In the genomic region with DNA sequence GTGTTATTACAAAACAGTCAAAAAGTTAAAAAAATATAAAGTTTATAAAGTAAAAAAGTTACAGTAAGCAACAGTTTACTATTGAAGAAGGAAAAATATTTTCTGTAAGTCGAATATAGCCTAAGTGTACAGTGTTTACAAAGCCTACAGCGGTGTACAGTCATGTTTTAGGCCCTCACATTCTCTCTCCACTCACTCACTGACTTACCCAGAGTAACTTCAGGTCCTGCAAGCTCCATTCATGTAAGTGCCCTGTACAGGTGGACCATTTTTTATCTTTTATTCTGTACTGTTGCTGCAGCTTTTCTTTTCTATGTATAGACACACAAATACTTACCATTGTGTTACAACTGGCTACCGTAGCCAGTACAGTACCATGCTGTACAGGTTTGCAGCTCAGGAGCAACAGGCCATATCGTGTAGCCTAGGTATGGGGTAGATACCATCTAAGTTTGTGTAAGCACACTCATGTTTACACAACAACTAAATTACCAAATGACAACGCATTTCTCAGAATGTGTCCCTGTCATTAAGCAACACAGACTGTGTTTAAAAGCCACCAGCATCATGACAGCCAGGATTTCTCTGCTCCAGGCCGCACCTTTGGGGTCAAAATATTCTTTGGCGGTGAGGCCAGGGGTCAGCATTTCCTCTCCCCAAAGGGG, we compare ENCODE assay signal across 18 cellular contexts.
DNase-seq lines count a peak whose midpoint lies in the region; ATAC-seq, FAIRE-seq and TF ChIP-seq lines count a peak whose summit lies in the region.
"Had no signal": no experiment of that assay in that cellular context is flagged by ENCODE, and none has a peak within 500 bp of the region (broad histone marks: within the 10 kb centered on the region; RNA-seq: fewer than 3 reads in every experiment).

No MANE protein-coding gene starts in this region.

- no peak overlapping the region for H3K4me3 Mint-ChIP-seq in activated T-cell treated with anti-CD3 and anti-CD28 coated beads, Interleukin-2, amount 50 U/mL, for 24 hours

- POLR2A ChIA-PET in RWPE1 (lab: Yijun Ruan, JAX; ENCODE audit: low non-redundant PET) (interaction anchor here (0.5 kb wide), 1 partner anchor 16 kb away, joined by 3 read pairs; no protein-coding TSS in a partner anchor), HepG2 (lab: Yijun Ruan, JAX) (interaction anchor here (1.1 kb wide), 1 partner anchor 28 kb away, joined by 3 read pairs; no protein-coding TSS in a partner anchor)

- no peak overlapping the region for H3K4me3 ChIP-seq in HepG2 (replicated peaks in 1 of 3; ENCODE audit: insufficient read depth in 1 of 3, low read depth in 2 of 3, low read length in 3 of 3)
- H3K4me3 ChIP-seq in spleen = no peak overlapping the region
- H3K4me3 ChIP-seq in heart left ventricle = no peak overlapping the region
- H3K4me3 ChIP-seq: GM23248 had no signal

- TF ChIP-seq CTCF in C4-2B (conservative IDR thresholded peaks at IDR 0.05) (no peak), RWPE1 (conservative IDR thresholded peaks at IDR 0.05; ENCODE audit: low read depth) (no peak), HepG2 (CRISPR knock-in tag; IDR thresholded peaks at IDR 0.05) (no peak), spleen (IDR thresholded peaks at IDR 0.05 in 8 of 11, conservative IDR thresholded peaks at IDR 0.05 in 3 of 11) (no peak), heart left ventricle (IDR thresholded peaks at IDR 0.05) (no peak)

- no peak overlapping the region for H3K9ac ChIP-seq in HepG2 (ENCODE audit: insufficient read depth, low read depth, low read length)
- H3K9ac ChIP-seq: GM23248, KMS-11 had no signal

- TF ChIP-seq EP300 in HepG2 (IDR thresholded peaks at IDR 0.05; ENCODE audit: low read depth in 2 of 2, low read length in 2 of 2) = no peak
- TF ChIP-seq EP300 in HepG2 (CRISPR knock-in tag; IDR thresholded peaks at IDR 0.05; ENCODE audit: borderline replicate concordance) = no peak

- H3K9me3 Mint-ChIP-seq in activated T-cell treated with anti-CD3 and anti-CD28 coated beads, Interleukin-2, amount 50 U/mL, for 24 hours = no peaks in the 10 kb centered on the region

- WGBS in HepG2 (ENCODE audit: low lambda C conversion rate) = 82% methylated on average over 7 of the region's 7 CpGs
- 83 to 96% (median 88%) methylated on average over 7 of the region's 7 CpGs for WGBS in spleen, 5 donors
- 89 to 96% (median 93%) methylated on average over 7 of the region's 7 CpGs for WGBS in heart left ventricle, 4 donors

- peaks cover 58% of the 10 kb centered on the region for H3K4me1 ChIP-seq in HepG2 (ENCODE audit: insufficient read depth, low read length)
- peaks cover 0 to 7% (median 0%) of the 10 kb centered on the region in 6 donors for H3K4me1 ChIP-seq in spleen
- peaks cover 0 to 4% (median 0%) of the 10 kb centered on the region in 12 donors for H3K4me1 ChIP-seq in heart left ventricle

- H3K27ac ChIP-seq in C4-2B = peak overlapping the region; percentile 37
- peak overlapping the region; percentile 50 for H3K27ac ChIP-seq in RWPE1
- H3K27ac ChIP-seq in HepG2 (ENCODE audit: extremely low read length, insufficient read depth, low read length) = no peak overlapping the region
- H3K27ac ChIP-seq in spleen = no peak overlapping the region
- H3K27ac ChIP-seq in heart left ventricle = no peak overlapping the region
- H3K27ac ChIP-seq: GM23248, KMS-11 had no signal

- no peak for FAIRE-seq in HepG2 (lab: Jason Lieb, UNC)
- FAIRE-seq: A204.1, D721Med had no signal

- peaks cover 10 to 21% of the 10 kb centered on the region in 2 experiments for H3K36me3 ChIP-seq in HepG2 (replicated peaks in 1 of 2; ENCODE audit: control insufficient read depth in 1 of 2, insufficient read depth in 2 of 2, low read length in 2 of 2)
- peaks cover 0 to 8% (median 0%) of the 10 kb centered on the region in 6 donors for H3K36me3 ChIP-seq in spleen
- peaks cover 0 to 10% (median 2%) of the 10 kb centered on the region in 9 donors for H3K36me3 ChIP-seq in heart left ventricle

- H3K27ac Mint-ChIP-seq in activated T-cell treated with anti-CD3 and anti-CD28 coated beads, Interleukin-2, amount 50 U/mL, for 24 hours = no peak overlapping the region

- intact Hi-C loops in HepG2 (cut with micrococcal nuclease; ENCODE audit: unreplicated experiment) = no loop called here
- intact Hi-C loops in spleen (cut with DNase I; ENCODE audit: low total_unique reads) = no loop called here
- intact Hi-C loops in heart left ventricle (cut with DNase I) = no loop called here

- in situ Hi-C loops in HepG2 (cut with HindIII; ENCODE audit: extremely low pct_ligation_motif_present, low pct_unique_long_range_greater_than_20kb) = no loop called here

- CTCF ChIA-PET in RWPE1 (lab: Yijun Ruan, JAX) (interaction anchor here (0.7 kb wide), 1 partner anchor 83 kb away, joined by 3 read pairs; no protein-coding TSS in a partner anchor), HepG2 (lab: Yijun Ruan, JAX; ENCODE audit: low intra/inter-chr PET ratio, low total read pairs) (no interaction called here)

- DNase-seq in RWPE1 (ENCODE audit: low spot score) (no peak), HepG2 (ENCODE audit: low spot score) (no peak), spleen (peak; percentile 44), heart left ventricle (no peak)
- DNase-seq in activated T-cell treated with anti-CD3 and anti-CD28 coated beads, Interleukin-2, amount 50 U/mL, for 24 hours = no peak
- DNase-seq: EL, GF-D8, GM23248, HCEC 1CT, NCI-H1092 treated with DMSO at 0.1 percent for 48 hours, NCI-H2029 treated with DMSO at 0.1 percent for 48 hours, NCI-H526, SHP77 had no signal

- no peak for TF ChIP-seq POLR2A in HepG2 (IDR thresholded peaks at IDR 0.05; ENCODE audit: insufficient read depth in 1 of 2, low read depth in 2 of 2, low read length in 2 of 2)
- no peak for TF ChIP-seq POLR2A in spleen (IDR thresholded peaks at IDR 0.05)
- no peak for TF ChIP-seq POLR2A in heart left ventricle (IDR thresholded peaks at IDR 0.05)

- no peak for TF ChIP-seq RAD21 in HepG2 (CRISPR knock-in tag; IDR thresholded peaks at IDR 0.05)

- BruUV-seq in HepG2 (replicated peaks; lab: Mats Ljungman, UMichigan) = no TSS peak

- no peaks in the 10 kb centered on the region for H3K4me1 Mint-ChIP-seq in activated T-cell treated with anti-CD3 and anti-CD28 coated beads, Interleukin-2, amount 50 U/mL, for 24 hours (ENCODE audit: low read depth)

- H2AFZ ChIP-seq in HepG2 (ENCODE audit: low read length) = no peak overlapping the region
- H2AFZ ChIP-seq: GM23248 had no signal

- H3K27me3 Mint-ChIP-seq in activated T-cell treated with anti-CD3 and anti-CD28 coated beads, Interleukin-2, amount 50 U/mL, for 24 hours = no peaks in the 10 kb centered on the region

- H3K9me3 ChIP-seq in HepG2 (ENCODE audit: low read length) = no peaks in the 10 kb centered on the region
- no peaks in the 10 kb centered on the region for H3K9me3 ChIP-seq in spleen
- no peaks in the 10 kb centered on the region for H3K9me3 ChIP-seq in heart left ventricle

- H3K4me2 ChIP-seq in HepG2 (ENCODE audit: low read depth, low read length) = no peak overlapping the region
- H3K4me2 ChIP-seq: KMS-11 had no signal

- peak; percentile 38; the same call in 1 of the 3 replicates for ATAC-seq in HepG2
- no peak for ATAC-seq in heart left ventricle
- ATAC-seq in GM18519 (IDR thresholded peaks at IDR 0.05; ENCODE audit: low FRiP score, unreplicated experiment) = no peak

- no peaks in the 10 kb centered on the region for H3K27me3 ChIP-seq in HepG2 (ENCODE audit: control insufficient read depth in 1 of 2, insufficient read depth in 2 of 2, low read length in 2 of 2)
- H3K27me3 ChIP-seq in spleen (replicated peaks in 1 of 7) = no peaks in the 10 kb centered on the region
- no peaks in the 10 kb centered on the region for H3K27me3 ChIP-seq in heart left ventricle

- H4K20me1 ChIP-seq in HepG2 (ENCODE audit: insufficient read depth, low read length) = no peaks in the 10 kb centered on the region

- no peaks in the 10 kb centered on the region for H3K36me3 Mint-ChIP-seq in activated T-cell treated with anti-CD3 and anti-CD28 coated beads, Interleukin-2, amount 50 U/mL, for 24 hours (ENCODE audit: low read depth)

- H3K79me2 ChIP-seq in HepG2 (ENCODE audit: insufficient read depth, low read length) = no peaks in the 10 kb centered on the region

TF ChIP-seq in HepG2, 621 proteins besides CTCF, POLR2A, EP300 and RAD21 (continues in another document):
- TF ChIP-seq, protein P1, sequence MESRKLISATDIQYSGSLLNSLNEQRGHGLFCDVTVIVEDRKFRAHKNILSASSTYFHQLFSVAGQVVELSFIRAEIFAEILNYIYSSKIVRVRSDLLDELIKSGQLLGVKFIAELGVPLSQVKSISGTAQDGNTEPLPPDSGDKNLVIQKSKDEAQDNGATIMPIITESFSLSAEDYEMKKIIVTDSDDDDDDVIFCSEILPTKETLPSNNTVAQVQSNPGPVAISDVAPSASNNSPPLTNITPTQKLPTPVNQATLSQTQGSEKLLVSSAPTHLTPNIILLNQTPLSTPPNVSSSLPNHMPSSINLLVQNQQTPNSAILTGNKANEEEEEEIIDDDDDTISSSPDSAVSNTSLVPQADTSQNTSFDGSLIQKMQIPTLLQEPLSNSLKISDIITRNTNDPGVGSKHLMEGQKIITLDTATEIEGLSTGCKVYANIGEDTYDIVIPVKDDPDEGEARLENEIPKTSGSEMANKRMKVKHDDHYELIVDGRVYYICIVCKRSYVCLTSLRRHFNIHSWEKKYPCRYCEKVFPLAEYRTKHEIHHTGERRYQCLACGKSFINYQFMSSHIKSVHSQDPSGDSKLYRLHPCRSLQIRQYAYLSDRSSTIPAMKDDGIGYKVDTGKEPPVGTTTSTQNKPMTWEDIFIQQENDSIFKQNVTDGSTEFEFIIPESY (CRISPR knock-in tag; IDR thresholded peaks at IDR 0.05) = peak; percentile 61; the same call in 1 of the 2 replicates
- TF ChIP-seq FOXA1 (IDR thresholded peaks at IDR 0.05) = no peak
- TF ChIP-seq FOXA1 (CRISPR knock-in tag; IDR thresholded peaks at IDR 0.05) = peak; percentile 42; the same call in 1 of the 2 replicates
- TF ChIP-seq, protein P2, sequence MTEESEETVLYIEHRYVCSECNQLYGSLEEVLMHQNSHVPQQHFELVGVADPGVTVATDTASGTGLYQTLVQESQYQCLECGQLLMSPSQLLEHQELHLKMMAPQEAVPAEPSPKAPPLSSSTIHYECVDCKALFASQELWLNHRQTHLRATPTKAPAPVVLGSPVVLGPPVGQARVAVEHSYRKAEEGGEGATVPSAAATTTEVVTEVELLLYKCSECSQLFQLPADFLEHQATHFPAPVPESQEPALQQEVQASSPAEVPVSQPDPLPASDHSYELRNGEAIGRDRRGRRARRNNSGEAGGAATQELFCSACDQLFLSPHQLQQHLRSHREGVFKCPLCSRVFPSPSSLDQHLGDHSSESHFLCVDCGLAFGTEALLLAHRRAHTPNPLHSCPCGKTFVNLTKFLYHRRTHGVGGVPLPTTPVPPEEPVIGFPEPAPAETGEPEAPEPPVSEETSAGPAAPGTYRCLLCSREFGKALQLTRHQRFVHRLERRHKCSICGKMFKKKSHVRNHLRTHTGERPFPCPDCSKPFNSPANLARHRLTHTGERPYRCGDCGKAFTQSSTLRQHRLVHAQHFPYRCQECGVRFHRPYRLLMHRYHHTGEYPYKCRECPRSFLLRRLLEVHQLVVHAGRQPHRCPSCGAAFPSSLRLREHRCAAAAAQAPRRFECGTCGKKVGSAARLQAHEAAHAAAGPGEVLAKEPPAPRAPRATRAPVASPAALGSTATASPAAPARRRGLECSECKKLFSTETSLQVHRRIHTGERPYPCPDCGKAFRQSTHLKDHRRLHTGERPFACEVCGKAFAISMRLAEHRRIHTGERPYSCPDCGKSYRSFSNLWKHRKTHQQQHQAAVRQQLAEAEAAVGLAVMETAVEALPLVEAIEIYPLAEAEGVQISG (CRISPR knock-in tag; IDR thresholded peaks at IDR 0.05) = no peak

Comparison
In these comparisons a context has a peak if more than half of its experiments do, and no peak if none do; other contexts are left out.
1. H3K27ac ChIP-seq: peak in C4-2B (single experiment) and RWPE1 (single experiment); none in HepG2 (single experiment), spleen (0 of 8) and heart left ventricle (0 of 12).